In the genomic region with DNA sequence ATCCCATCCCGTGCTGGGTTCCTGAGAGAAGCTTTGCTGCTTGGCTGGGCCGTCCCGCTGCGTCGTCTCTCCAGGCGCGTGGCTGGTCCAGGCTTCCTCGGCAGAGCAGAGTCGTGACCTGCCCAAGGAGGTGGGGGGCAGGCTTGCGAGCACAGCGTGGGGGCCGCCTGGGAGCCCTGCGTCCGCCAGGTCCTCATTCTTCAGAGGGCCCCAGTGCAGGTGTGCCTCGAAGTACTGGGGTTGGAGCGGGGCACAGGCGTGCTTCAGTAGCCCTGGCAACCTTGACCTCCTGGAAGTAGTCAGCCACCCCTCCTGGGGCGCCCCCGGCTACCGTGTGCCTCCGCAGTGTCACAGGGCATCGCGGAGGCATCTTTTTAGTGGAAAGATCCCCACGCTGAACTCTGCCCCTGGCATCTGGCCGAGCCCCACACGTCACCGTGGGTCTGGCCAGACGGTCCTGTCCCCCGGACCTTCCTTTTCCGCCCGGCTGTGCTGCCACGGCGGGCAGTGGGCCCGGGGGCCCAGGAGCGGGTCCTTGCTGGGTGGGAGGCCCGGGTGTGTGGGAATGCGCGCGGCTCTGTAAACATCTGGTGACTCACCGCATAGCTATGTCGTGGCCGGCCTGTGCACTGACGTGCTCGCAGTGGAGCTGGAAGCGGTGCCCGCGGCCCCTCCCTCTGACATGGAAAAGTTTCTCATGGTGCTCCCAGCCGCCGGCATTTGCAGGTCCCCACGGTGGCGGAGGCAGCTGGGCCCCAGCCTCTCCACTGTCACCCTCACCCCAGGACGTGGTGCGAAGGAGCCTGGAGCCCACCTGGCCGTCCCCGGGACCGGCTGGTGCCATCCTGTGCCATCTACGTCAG, we compare ENCODE assay signal across 1 cellular context.
TF ChIP-seq lines count a peak whose summit lies in the region.

No MANE protein-coding gene starts in this region.

TF ChIP-seq in SK-N-SH, 30 proteins besides CTCF, POLR2A, EP300 and RAD21 (continued from another document):
- TF ChIP-seq, protein P1, sequence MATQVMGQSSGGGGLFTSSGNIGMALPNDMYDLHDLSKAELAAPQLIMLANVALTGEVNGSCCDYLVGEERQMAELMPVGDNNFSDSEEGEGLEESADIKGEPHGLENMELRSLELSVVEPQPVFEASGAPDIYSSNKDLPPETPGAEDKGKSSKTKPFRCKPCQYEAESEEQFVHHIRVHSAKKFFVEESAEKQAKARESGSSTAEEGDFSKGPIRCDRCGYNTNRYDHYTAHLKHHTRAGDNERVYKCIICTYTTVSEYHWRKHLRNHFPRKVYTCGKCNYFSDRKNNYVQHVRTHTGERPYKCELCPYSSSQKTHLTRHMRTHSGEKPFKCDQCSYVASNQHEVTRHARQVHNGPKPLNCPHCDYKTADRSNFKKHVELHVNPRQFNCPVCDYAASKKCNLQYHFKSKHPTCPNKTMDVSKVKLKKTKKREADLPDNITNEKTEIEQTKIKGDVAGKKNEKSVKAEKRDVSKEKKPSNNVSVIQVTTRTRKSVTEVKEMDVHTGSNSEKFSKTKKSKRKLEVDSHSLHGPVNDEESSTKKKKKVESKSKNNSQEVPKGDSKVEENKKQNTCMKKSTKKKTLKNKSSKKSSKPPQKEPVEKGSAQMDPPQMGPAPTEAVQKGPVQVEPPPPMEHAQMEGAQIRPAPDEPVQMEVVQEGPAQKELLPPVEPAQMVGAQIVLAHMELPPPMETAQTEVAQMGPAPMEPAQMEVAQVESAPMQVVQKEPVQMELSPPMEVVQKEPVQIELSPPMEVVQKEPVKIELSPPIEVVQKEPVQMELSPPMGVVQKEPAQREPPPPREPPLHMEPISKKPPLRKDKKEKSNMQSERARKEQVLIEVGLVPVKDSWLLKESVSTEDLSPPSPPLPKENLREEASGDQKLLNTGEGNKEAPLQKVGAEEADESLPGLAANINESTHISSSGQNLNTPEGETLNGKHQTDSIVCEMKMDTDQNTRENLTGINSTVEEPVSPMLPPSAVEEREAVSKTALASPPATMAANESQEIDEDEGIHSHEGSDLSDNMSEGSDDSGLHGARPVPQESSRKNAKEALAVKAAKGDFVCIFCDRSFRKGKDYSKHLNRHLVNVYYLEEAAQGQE (IDR thresholded peaks at IDR 0.05; ENCODE audit: low read depth, low read length): peak; percentile 55; the same call in 1 of the 2 replicates
- TF ChIP-seq, protein P2, sequence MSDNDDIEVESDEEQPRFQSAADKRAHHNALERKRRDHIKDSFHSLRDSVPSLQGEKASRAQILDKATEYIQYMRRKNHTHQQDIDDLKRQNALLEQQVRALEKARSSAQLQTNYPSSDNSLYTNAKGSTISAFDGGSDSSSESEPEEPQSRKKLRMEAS (IDR thresholded peaks at IDR 0.05; ENCODE audit: low read depth): peak; percentile 85
- peak; percentile 45; the same call in 1 of the 2 replicates for TF ChIP-seq FOXM1 (IDR thresholded peaks at IDR 0.05; ENCODE audit: low read depth)
- TF ChIP-seq JUND (IDR thresholded peaks at IDR 0.05): peak; percentile 98
- TF ChIP-seq MXI1 (IDR thresholded peaks at IDR 0.05; ENCODE audit: low read depth, low read length): 0 out of 2 replicates have a peak, but pooled peaks have one; percentile 27
- TF ChIP-seq CHD2 (IDR thresholded peaks at IDR 0.05; ENCODE audit: low read length, partially characterized antibody): peak; percentile 33
- TF ChIP-seq TCF12 (IDR thresholded peaks at IDR 0.05): peak; percentile 77
- TF ChIP-seq FOXJ3 (CRISPR knock-in tag; IDR thresholded peaks at IDR 0.05): no peak
- TF ChIP-seq NFIC (IDR thresholded peaks at IDR 0.05; ENCODE audit: borderline replicate concordance): peak; percentile 83; the same call in 1 of the 2 replicates
- TF ChIP-seq, protein P3, sequence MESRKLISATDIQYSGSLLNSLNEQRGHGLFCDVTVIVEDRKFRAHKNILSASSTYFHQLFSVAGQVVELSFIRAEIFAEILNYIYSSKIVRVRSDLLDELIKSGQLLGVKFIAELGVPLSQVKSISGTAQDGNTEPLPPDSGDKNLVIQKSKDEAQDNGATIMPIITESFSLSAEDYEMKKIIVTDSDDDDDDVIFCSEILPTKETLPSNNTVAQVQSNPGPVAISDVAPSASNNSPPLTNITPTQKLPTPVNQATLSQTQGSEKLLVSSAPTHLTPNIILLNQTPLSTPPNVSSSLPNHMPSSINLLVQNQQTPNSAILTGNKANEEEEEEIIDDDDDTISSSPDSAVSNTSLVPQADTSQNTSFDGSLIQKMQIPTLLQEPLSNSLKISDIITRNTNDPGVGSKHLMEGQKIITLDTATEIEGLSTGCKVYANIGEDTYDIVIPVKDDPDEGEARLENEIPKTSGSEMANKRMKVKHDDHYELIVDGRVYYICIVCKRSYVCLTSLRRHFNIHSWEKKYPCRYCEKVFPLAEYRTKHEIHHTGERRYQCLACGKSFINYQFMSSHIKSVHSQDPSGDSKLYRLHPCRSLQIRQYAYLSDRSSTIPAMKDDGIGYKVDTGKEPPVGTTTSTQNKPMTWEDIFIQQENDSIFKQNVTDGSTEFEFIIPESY (IDR thresholded peaks at IDR 0.05; ENCODE audit: borderline replicate concordance, low read depth): no peak
TF ChIP-seq in SK-N-SH: peak in this region for 16.
